In genomic region chr12:56258820-56259183, GRCh38 we compare ENCODE assay signal across 8 cellular contexts. TPM values are rescaled to one million over a fixed set of nuclear protein-coding genes. Genes with fewer than 3 reads are reported as not detected.
A peak's percentile ranks its signal among the peaks of the same experiment; 100 is the strongest.
DNase-seq lines count a peak whose midpoint lies in the region; ATAC-seq and TF ChIP-seq lines count a peak whose summit lies in the region.

No MANE protein-coding gene starts in this region.

- H3K4me3 Mint-ChIP-seq in memory B cell, result peak overlapping the region; percentile 99

- peak overlapping the region; percentile 65 for H3K27ac ChIP-seq in cardiac muscle cell
- peak overlapping the region; percentile 73 for H3K27ac ChIP-seq in urinary bladder (ENCODE audit: low read depth)

- H3K27me3 Mint-ChIP-seq in memory B cell, result no peaks in the 10 kb centered on the region

- no peaks in the 10 kb centered on the region for H3K27me3 ChIP-seq in cardiac muscle cell

- H3K4me3 ChIP-seq in cardiac muscle cell (peak overlapping the region; percentile 87), astrocyte of the spinal cord (ENCODE audit: low read depth, low read length) (peak overlapping the region; percentile 57), urinary bladder (ENCODE audit: low read depth, low read length) (peak overlapping the region; percentile 93)

- in situ Hi-C loops in astrocyte of the spinal cord (cut with HindIII; ENCODE audit: low sequenced_read_pairs), result no loop called here

- H3K4me1 Mint-ChIP-seq in memory B cell, result peaks cover 9% of the 10 kb centered on the region

- no peaks in the 10 kb centered on the region for H3K9me3 Mint-ChIP-seq in memory B cell

- ATAC-seq in left cardiac atrium (no peak), memory B cell (ENCODE audit: low read depth) (no peak), GM21367 (IDR thresholded peaks at IDR 0.05; ENCODE audit: unreplicated experiment) (no peak), GM21423 (IDR thresholded peaks at IDR 0.05; ENCODE audit: unreplicated experiment) (no peak)

- H3K36me3 Mint-ChIP-seq in memory B cell, result peaks cover 3% of the 10 kb centered on the region

- H3K9me3 ChIP-seq in cardiac muscle cell (ENCODE audit: low read depth), result no peaks in the 10 kb centered on the region

- H3K27ac Mint-ChIP-seq in memory B cell, result peak overlapping the region; percentile 91

- TF ChIP-seq CTCF in cardiac muscle cell (IDR thresholded peaks at IDR 0.05; ENCODE audit: low read depth, low read length) (no peak), astrocyte of the spinal cord (IDR thresholded peaks at IDR 0.05; ENCODE audit: low read depth, low read length) (no peak)

- peak in 1 of 2 donors; percentile 6 for DNase-seq in cardiac muscle cell (ENCODE audit: low read depth in 1 of 2, low spot score in 1 of 2)
- no peak for DNase-seq in left cardiac atrium
- no peak for DNase-seq in astrocyte of the spinal cord (ENCODE audit: low read depth, low spot score)
- DNase-seq in memory B cell (ENCODE audit: low spot score in 2 of 2), result no peak
- DNase-seq in AG08396 (ENCODE audit: low spot score), result no peak

- H3K36me3 ChIP-seq in cardiac muscle cell (peaks cover 21% of the 10 kb centered on the region), urinary bladder (ENCODE audit: insufficient read depth) (peaks cover 3% of the 10 kb centered on the region)

- H3K4me1 ChIP-seq in cardiac muscle cell (ENCODE audit: low read depth), result peaks cover 15% of the 10 kb centered on the region
- H3K4me1 ChIP-seq in urinary bladder (ENCODE audit: insufficient read depth), result no peaks in the 10 kb centered on the region

- intact Hi-C loops in left cardiac atrium (cut with DNase I), result no loop called here

- 9% methylated on average over 9 of the region's 9 CpGs for WGBS in urinary bladder

RNA-seq across cellular contexts. Expression of gene ANKRD52, which starts 0.6 kb away (rescaled TPM):
- total RNA-seq in cardiac muscle cell (18.0 and 19.3 TPM in 2 replicates), left cardiac atrium (10 to 100 TPM; 20.3 to 24.1 TPM), urinary bladder (10.2 TPM)
- polyA plus RNA-seq in cardiac muscle cell (34.9 and 37.7 TPM in 2 replicates), urinary bladder (14.4 TPM)

RNA-seq across cellular contexts. Expression of gene COQ10A, which starts 7.9 kb away (rescaled TPM):
- 40.3 and 53.6 TPM in 2 replicates for total RNA-seq in cardiac muscle cell
- 65.6 and 67.2 TPM in 2 replicates for polyA plus RNA-seq in cardiac muscle cell
- 10 to 100 TPM; 76.2 to 98.3 TPM for total RNA-seq in left cardiac atrium
- 6.9 TPM for total RNA-seq in urinary bladder
- 13.8 TPM for polyA plus RNA-seq in urinary bladder

RNA-seq across cellular contexts. Expression of gene SLC39A5, which starts 29.0 kb away (rescaled TPM):
- total RNA-seq in cardiac muscle cell (0.67 TPM in 1 of 2 replicates, not detected in the other), left cardiac atrium (not detected), urinary bladder (not detected)
- polyA plus RNA-seq in cardiac muscle cell (1.0 TPM in 1 of 2 replicates, not detected in the other), urinary bladder (0.30 TPM)

RNA-seq across cellular contexts. Expression of gene NABP2, which starts 34.7 kb away (rescaled TPM):
- 14.8 and 32.0 TPM in 2 replicates for total RNA-seq in cardiac muscle cell
- polyA plus RNA-seq in cardiac muscle cell, result 6.8 and 10.7 TPM in 2 replicates
- total RNA-seq in left cardiac atrium, result 10 to 100 TPM; 19.4 to 21.7 TPM
- 15.7 TPM for total RNA-seq in urinary bladder
- polyA plus RNA-seq in urinary bladder, result 31.0 TPM

RNA-seq across cellular contexts. Expression of gene RNF41, which starts 37.1 kb away (rescaled TPM):
- total RNA-seq in cardiac muscle cell, result 37.2 and 55.7 TPM in 2 replicates
- 17.3 and 21.1 TPM in 2 replicates for polyA plus RNA-seq in cardiac muscle cell
- 10 to 100 TPM; 42.8 to 49.4 TPM for total RNA-seq in left cardiac atrium
- total RNA-seq in urinary bladder, result 42.9 TPM
- 37.8 TPM for polyA plus RNA-seq in urinary bladder
